1 cellular context compared by ENCODE assay signal in genomic region chr9:35658144-35658893, GRCh38.
TF ChIP-seq lines count a peak whose summit lies in the region.

CCDC107 (plus strand) TSS chr9:35658292; CDS start chr9:35658380, 88 bp downstream.

TF ChIP-seq in HepG2, 621 proteins besides CTCF, POLR2A, EP300 and RAD21 (continued from another document and continues in another):
- no peak for TF ChIP-seq ZNF431 (CRISPR knock-in tag; IDR thresholded peaks at IDR 0.05; ENCODE audit: borderline replicate concordance, low read depth)
- TF ChIP-seq ZNF670 (CRISPR knock-in tag; IDR thresholded peaks at IDR 0.05; ENCODE audit: borderline replicate concordance): no peak
- no peak for TF ChIP-seq PRDM4 (CRISPR knock-in tag; IDR thresholded peaks at IDR 0.05; ENCODE audit: borderline replicate concordance)
- peak; percentile 57; the same call in 1 of the 2 replicates for TF ChIP-seq HOXA3 (CRISPR knock-in tag; IDR thresholded peaks at IDR 0.05)
- no peak for TF ChIP-seq GRHL1 (CRISPR knock-in tag; conservative IDR thresholded peaks at IDR 0.05)
- TF ChIP-seq STAT6 (CRISPR knock-in tag; IDR thresholded peaks at IDR 0.05; ENCODE audit: borderline replicate concordance): no peak
- TF ChIP-seq HBP1 (CRISPR knock-in tag; IDR thresholded peaks at IDR 0.05; ENCODE audit: low read depth): peak; percentile 53; the same call in 1 of the 2 replicates
- TF ChIP-seq KMT2A (CRISPR knock-in tag; IDR thresholded peaks at IDR 0.05): no peak
- no peak for TF ChIP-seq MTA3 (CRISPR knock-in tag; IDR thresholded peaks at IDR 0.05)
- no peak for TF ChIP-seq STAT5B (CRISPR knock-in tag; IDR thresholded peaks at IDR 0.05)
- no peak for TF ChIP-seq ATF6 (CRISPR knock-in tag; conservative IDR thresholded peaks at IDR 0.05)
- TF ChIP-seq MXD1 (CRISPR knock-in tag; IDR thresholded peaks at IDR 0.05): peak; percentile 87
- no peak for TF ChIP-seq NFE2 (CRISPR knock-in tag; IDR thresholded peaks at IDR 0.05)
- no peak for TF ChIP-seq ARNTL (CRISPR knock-in tag; IDR thresholded peaks at IDR 0.05)
- TF ChIP-seq KIAA2018 (CRISPR knock-in tag; IDR thresholded peaks at IDR 0.05; ENCODE audit: borderline replicate concordance): no peak
- TF ChIP-seq ZNF570 (CRISPR knock-in tag; IDR thresholded peaks at IDR 0.05; ENCODE audit: borderline replicate concordance): no peak
- no peak for TF ChIP-seq ZMYM3 (CRISPR knock-in tag; IDR thresholded peaks at IDR 0.05)
- TF ChIP-seq ZHX2 (IDR thresholded peaks at IDR 0.05; ENCODE audit: low read depth): no peak
- TF ChIP-seq ZHX2 (CRISPR knock-in tag; IDR thresholded peaks at IDR 0.05; ENCODE audit: borderline replicate concordance): no peak
- TF ChIP-seq HNRNPL (IDR thresholded peaks at IDR 0.05; ENCODE audit: low read depth, low read length): peak; percentile 40; the same call in 1 of the 2 replicates
- TF ChIP-seq JUND (CRISPR knock-in tag; IDR thresholded peaks at IDR 0.05): no peak
- TF ChIP-seq HIC2 (CRISPR knock-in tag; IDR thresholded peaks at IDR 0.05; ENCODE audit: low read depth): 0 out of 2 replicates have a peak, but pooled peaks have one; percentile 51
